ENCODE assay signal across 8 cellular contexts in the genomic region with DNA sequence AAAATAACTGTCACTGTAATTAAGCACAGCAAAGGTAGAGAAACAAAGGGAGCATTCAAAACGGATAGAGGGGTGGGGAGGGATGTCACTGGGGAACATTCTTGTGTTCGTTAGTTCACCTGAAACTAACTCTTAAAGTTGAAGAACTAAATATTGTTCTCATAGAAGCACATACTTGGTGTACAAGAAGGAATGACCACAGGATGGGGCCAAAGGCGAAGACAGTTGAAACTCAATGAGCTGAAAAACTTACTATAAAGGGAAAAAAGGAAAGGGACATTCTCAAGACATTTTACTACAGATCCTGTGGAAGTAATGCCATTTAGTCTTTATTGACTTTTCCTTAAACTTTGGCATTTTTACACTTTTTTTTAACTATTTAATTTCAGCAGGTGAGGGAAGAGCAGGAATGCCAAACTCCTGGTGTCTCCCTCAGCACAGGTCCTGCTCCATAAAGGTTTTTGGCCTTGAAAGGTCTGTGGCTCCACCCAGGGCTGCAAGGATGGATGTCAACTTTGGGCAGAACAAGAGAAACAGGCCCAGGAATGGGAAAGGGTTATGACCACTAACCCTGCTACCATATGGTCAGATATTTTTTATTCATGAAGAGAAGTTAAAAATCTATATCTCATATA.
DNase-seq lines count a peak whose midpoint lies in the region; ATAC-seq and TF ChIP-seq lines count a peak whose summit lies in the region.

No MANE protein-coding gene starts in this region.

- POLR2A ChIA-PET in SK-N-SH (lab: Yijun Ruan, JAX): no interaction called here

- no peaks in the 10 kb centered on the region for H3K9me3 Mint-ChIP-seq in activated naive CD4-positive, alpha-beta T cell treated with anti-CD3 and anti-CD28 coated beads for 36 hours

- no peaks in the 10 kb centered on the region for H3K9me2 ChIP-seq in SK-N-SH

- no peak overlapping the region for H3K4me3 Mint-ChIP-seq in activated naive CD4-positive, alpha-beta T cell treated with anti-CD3 and anti-CD28 coated beads for 36 hours

- DNase-seq in activated naive CD4-positive, alpha-beta T cell treated with anti-CD3 and anti-CD28 coated beads for 36 hours: peak; percentile 10
- DNase-seq in activated naive CD4-positive, alpha-beta T cell treated with anti-CD3 and anti-CD28 coated beads, Interleukin-2, amount 50 U/mL, for 16 hours: no peak
- DNase-seq in SK-N-SH (no peak), foreskin melanocyte (peak; percentile 25), superior temporal gyrus (ENCODE audit: extremely low spot score) (peak; percentile 38)
- no peak for DNase-seq in activated CD8-positive, alpha-beta memory T cell treated with anti-CD3 and anti-CD28 coated beads, Interleukin-2, amount 50 U/mL, for 48 hours

- H3F3A ChIP-seq in SK-N-SH (replicated peaks; ENCODE audit: insufficient read depth): peaks cover 9% of the 10 kb centered on the region

- H3K9me3 ChIP-seq in SK-N-SH: no peaks in the 10 kb centered on the region

- no peak overlapping the region for H3K9ac ChIP-seq in SK-N-SH

- peak; percentile 78 for TF ChIP-seq CTCF in SK-N-SH (IDR thresholded peaks at IDR 0.05)

- H3K27me3 ChIP-seq in SK-N-SH (ENCODE audit: insufficient read depth): no peaks in the 10 kb centered on the region

- intact Hi-C loops in activated naive CD4-positive, alpha-beta T cell treated with anti-CD3 and anti-CD28 coated beads for 36 hours (cut with micrococcal nuclease): loop anchor here (5.0 kb wide), 1 partner anchor 312 kb away; no protein-coding TSS in a partner anchor

- no peaks in the 10 kb centered on the region for H3K36me3 Mint-ChIP-seq in activated naive CD4-positive, alpha-beta T cell treated with anti-CD3 and anti-CD28 coated beads for 36 hours (ENCODE audit: low read depth)

- H3K27ac Mint-ChIP-seq in activated naive CD4-positive, alpha-beta T cell treated with anti-CD3 and anti-CD28 coated beads for 36 hours: no peak overlapping the region

- H3K4me3 ChIP-seq in SK-N-SH (ENCODE audit: low read depth in 2 of 2, low read length in 1 of 2): no peak overlapping the region

- H3K79me2 ChIP-seq in SK-N-SH (ENCODE audit: insufficient read depth): no peaks in the 10 kb centered on the region

- peak overlapping the region; percentile 54 for H2AFZ ChIP-seq in SK-N-SH (ENCODE audit: low read depth)

- WGBS in SK-N-SH (ENCODE audit: low lambda C conversion rate): 25% methylated on average over 3 of the region's 3 CpGs

- H3K36me3 ChIP-seq in SK-N-SH (replicated peaks in 1 of 2; ENCODE audit: control insufficient read depth in 1 of 2, insufficient read depth in 2 of 2, low read length in 1 of 2): no peaks in the 10 kb centered on the region

- no peak overlapping the region for H3K4me2 ChIP-seq in SK-N-SH

- H3K27ac ChIP-seq in SK-N-SH (ENCODE audit: low read depth in 2 of 2, low read length in 1 of 2): no peak overlapping the region

- no peaks in the 10 kb centered on the region for H3K27me3 Mint-ChIP-seq in activated naive CD4-positive, alpha-beta T cell treated with anti-CD3 and anti-CD28 coated beads for 36 hours (ENCODE audit: low read depth)

- CTCF ChIA-PET in activated naive CD4-positive, alpha-beta T cell treated with anti-CD3 and anti-CD28 coated beads for 36 hours (lab: Charles Lee): no interaction called here
- CTCF ChIA-PET in SK-N-SH (lab: Yijun Ruan, JAX): interaction anchor here (0.8 to 1.5 kb wide), 3 partner anchors 14 to 331 kb away, joined by 3 to 6 read pairs (median 3); no protein-coding TSS in a partner anchor

- H3K4me1 ChIP-seq in SK-N-SH (ENCODE audit: control insufficient read depth in 1 of 2, insufficient read depth in 2 of 2, low read depth in 1 of 2, low read length in 1 of 2): 0 out of 4 replicates have a peak, but pooled peaks cover 0 to 3% of the 10 kb centered on the region in 2 experiments

- peaks cover 14% of the 10 kb centered on the region for H3K4me1 Mint-ChIP-seq in activated naive CD4-positive, alpha-beta T cell treated with anti-CD3 and anti-CD28 coated beads for 36 hours (ENCODE audit: low read depth)

- TF ChIP-seq RAD21 in SK-N-SH (IDR thresholded peaks at IDR 0.05; ENCODE audit: low read length): peak; percentile 64

- ATAC-seq in HG02981 (IDR thresholded peaks at IDR 0.05; ENCODE audit: unreplicated experiment) (peak; percentile 56), GM19452 (IDR thresholded peaks at IDR 0.05; ENCODE audit: unreplicated experiment) (no peak)

- no peak for TF ChIP-seq EP300 in SK-N-SH (IDR thresholded peaks at IDR 0.05; ENCODE audit: borderline replicate concordance in 1 of 2, low read depth in 1 of 2, low read length in 1 of 2)

- no peaks in the 10 kb centered on the region for H4K20me1 ChIP-seq in SK-N-SH (ENCODE audit: insufficient read depth)

TF ChIP-seq in SK-N-SH, 30 proteins besides CTCF, POLR2A, EP300 and RAD21:
- no peak for TF ChIP-seq YY1 (IDR thresholded peaks at IDR 0.05; ENCODE audit: low read depth)
- peak; percentile 53 for TF ChIP-seq SMC3 (IDR thresholded peaks at IDR 0.05; ENCODE audit: low read depth, low read length)
- no peak for TF ChIP-seq TAF1 (IDR thresholded peaks at IDR 0.05; ENCODE audit: borderline replicate concordance, low read depth, low read length)

Comparison
In these comparisons a context has a peak if more than half of its experiments do, and no peak if none do; other contexts are left out.
1. DNase-seq: peak in activated naive CD4-positive, alpha-beta T cell treated with anti-CD3 and anti-CD28 coated beads for 36 hours (single experiment), foreskin melanocyte (single experiment) and superior temporal gyrus (single experiment); none in activated naive CD4-positive, alpha-beta T cell treated with anti-CD3 and anti-CD28 coated beads, Interleukin-2, amount 50 U/mL, for 16 hours (single experiment), SK-N-SH (single experiment) and activated CD8-positive, alpha-beta memory T cell treated with anti-CD3 and anti-CD28 coated beads, Interleukin-2, amount 50 U/mL, for 48 hours (single experiment).